Comparison of ENCODE assay signal across 14 cellular contexts in the genomic region with DNA sequence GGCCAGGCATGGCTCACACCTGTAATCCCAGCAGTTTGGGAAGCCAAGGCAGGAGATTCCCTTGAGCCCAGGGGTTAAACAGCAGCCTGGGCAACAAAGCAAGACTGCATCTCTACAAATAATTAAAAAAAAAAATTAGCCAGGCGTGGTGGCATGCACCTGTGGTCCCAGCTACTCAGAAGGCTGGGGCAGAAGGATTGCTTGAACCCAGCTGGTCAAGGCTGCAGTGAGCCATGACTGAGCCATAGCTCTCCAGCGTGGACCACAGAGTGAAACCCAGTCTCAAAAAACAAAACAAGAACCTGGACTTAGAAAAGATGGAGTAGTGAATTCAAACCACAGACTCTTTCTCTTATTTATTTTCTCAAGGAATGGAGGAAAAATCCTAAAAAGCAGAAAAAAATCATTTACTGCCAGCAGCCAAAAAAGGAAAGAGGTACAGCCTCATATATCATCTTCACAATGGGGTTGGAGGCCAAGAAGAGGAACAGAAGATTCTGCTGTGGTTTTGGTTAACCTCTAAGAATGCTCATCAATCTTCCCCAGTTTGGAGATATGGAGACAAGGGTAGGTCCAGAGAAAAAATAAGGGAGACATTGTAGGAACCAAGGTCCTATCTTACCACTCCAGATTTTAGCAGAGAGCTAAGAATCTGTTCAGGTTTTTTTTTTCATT. TPM values are rescaled to one million over a fixed set of nuclear protein-coding genes. Genes with fewer than 3 reads are reported as not detected.
DNase-seq lines count a peak whose midpoint lies in the region; ATAC-seq and TF ChIP-seq lines count a peak whose summit lies in the region.
"Had no signal": no experiment of that assay in that cellular context is flagged by ENCODE, and none has a peak within 500 bp of the region (broad histone marks: within the 10 kb centered on the region; RNA-seq: fewer than 3 reads in every experiment).

No MANE protein-coding gene starts in this region.

- WGBS in tibial nerve, 2 donors, result 96 to 100% methylated on average over 2 of the region's 2 CpGs
- WGBS in adrenal gland, 4 donors, result 84 to 94% (median 91%) methylated on average over 2 of the region's 2 CpGs

- intact Hi-C loops in adrenal gland (cut with DNase I), result no loop called here

- TF ChIP-seq CTCF in tibial nerve (IDR thresholded peaks at IDR 0.05), result no peak
- TF ChIP-seq CTCF in adrenal gland (IDR thresholded peaks at IDR 0.05), result no peak

- DNase-seq in RPMI7951 (ENCODE audit: low read depth) (peak; percentile 74), tibial nerve (ENCODE audit: low spot score in 2 of 2) (no peak), adrenal gland (no peak), SK-N-DZ (ENCODE audit: low spot score) (no peak), H7 (no peak)
- DNase-seq: activated CD4-positive, alpha-beta T cell treated with anti-CD3 and anti-CD28 coated beads for 1 hour; activated naive CD8-positive, alpha-beta T cell treated with anti-CD3 and anti-CD28 coated beads, Interleukin-2, amount 50 U/mL, for 24 hours; KG1; kidney; ovary had no signal

- no peaks in the 10 kb centered on the region for H3K27me3 ChIP-seq in tibial nerve
- H3K27me3 ChIP-seq in adrenal gland, result no peaks in the 10 kb centered on the region
- no peaks in the 10 kb centered on the region for H3K27me3 ChIP-seq in H7 (ENCODE audit: control insufficient read depth, insufficient read depth, low read length)
- H3K27me3 ChIP-seq: ovary had no signal

- TF ChIP-seq POLR2A in tibial nerve (IDR thresholded peaks at IDR 0.05) (no peak), adrenal gland (IDR thresholded peaks at IDR 0.05) (no peak)

- no peaks in the 10 kb centered on the region for H3K4me1 ChIP-seq in tibial nerve
- no peaks in the 10 kb centered on the region for H3K4me1 ChIP-seq in adrenal gland (replicated peaks in 1 of 2)

- H3K4me3 ChIP-seq in tibial nerve, result no peak overlapping the region
- H3K4me3 ChIP-seq in adrenal gland, result no peak overlapping the region
- no peak overlapping the region for H3K4me3 ChIP-seq in H7 (ENCODE audit: insufficient read depth, low read depth, low read length)
- H3K4me3 ChIP-seq: ovary had no signal

- ATAC-seq in GM18498 (IDR thresholded peaks at IDR 0.05; ENCODE audit: unreplicated experiment) (peak; percentile 87), GM21447 (IDR thresholded peaks at IDR 0.05; ENCODE audit: unreplicated experiment) (peak; percentile 78), HG03108 (IDR thresholded peaks at IDR 0.05; ENCODE audit: unreplicated experiment) (peak; percentile 78)
- ATAC-seq: activated naive CD8-positive, alpha-beta T cell treated with anti-CD3 and anti-CD28 coated beads, Interleukin-2, amount 50 U/mL, for 24 hours had no signal

- no peaks in the 10 kb centered on the region for H3K9me3 ChIP-seq in tibial nerve
- no peaks in the 10 kb centered on the region for H3K9me3 ChIP-seq in adrenal gland (replicated peaks in 1 of 3)
- H3K9me3 ChIP-seq: ovary had no signal

- no peaks in the 10 kb centered on the region for H3K36me3 ChIP-seq in tibial nerve
- H3K36me3 ChIP-seq in adrenal gland (replicated peaks in 1 of 2), result no peaks in the 10 kb centered on the region
- H3K36me3 ChIP-seq in H7 (replicated peaks; ENCODE audit: control insufficient read depth, insufficient read depth, low read length), result no peaks in the 10 kb centered on the region
- H3K36me3 ChIP-seq: ovary had no signal

- no peak for TF ChIP-seq EP300 in tibial nerve (IDR thresholded peaks at IDR 0.05)

- H3K27ac ChIP-seq in tibial nerve, result no peak overlapping the region
- H3K27ac ChIP-seq in adrenal gland, result no peak overlapping the region
- H3K27ac ChIP-seq: ovary had no signal

RNA-seq across cellular contexts. Expression of gene MYO10, which starts 40.0 kb away (rescaled TPM):
- 16.5 and 17.2 TPM in 2 replicates for total RNA-seq in RPMI7951 (2014; rRNA removed; shearing (Covaris generic))
- 10 to 100 TPM; 30.6 to 55.9 (median 38.2) TPM for total RNA-seq in tibial nerve
- total RNA-seq in adrenal gland, result 10 to 100 TPM in 5 of 8 donors, 1 to 10 TPM in 3; 5.5 to 38.9 (median 12.1) TPM
- 1 to 10 TPM; 2.2 to 6.8 (median 4.0) TPM for polyA plus RNA-seq in adrenal gland
- 0.92 and 2.4 TPM in 2 replicates for polyA plus RNA-seq in SK-N-DZ (2014; cell fraction: cytosol; rRNA removed)
- 0.31 and 0.46 TPM in 2 replicates for polyA plus RNA-seq in SK-N-DZ (2014; cell fraction: nucleus; rRNA removed)
- 36.3 and 56.6 TPM in 2 replicates for total RNA-seq in H7 (2014; rRNA removed; shearing (Covaris generic))
- total RNA-seq: B cell had no signal
